1 cellular context compared by ENCODE assay signal in the genomic region with DNA sequence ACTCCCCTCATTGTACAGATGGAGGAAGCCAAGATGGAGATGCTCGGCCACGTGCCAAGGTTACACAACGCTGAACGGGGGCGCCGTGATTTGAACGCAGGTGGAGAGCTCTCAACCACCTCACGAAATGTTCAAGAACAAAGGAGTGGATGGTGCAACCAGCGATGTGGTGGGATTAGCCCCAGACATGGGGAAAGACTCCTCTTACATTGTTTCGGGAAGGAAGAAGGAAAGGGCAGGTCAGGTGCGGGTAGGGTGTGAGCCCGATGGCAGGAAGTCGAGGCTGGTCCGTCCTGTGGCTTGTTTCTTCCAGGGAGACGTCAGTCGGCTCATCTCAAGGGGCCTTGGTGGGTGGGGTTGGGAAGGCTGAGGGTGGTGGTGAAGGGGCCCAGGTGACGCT.
TF ChIP-seq lines count a peak whose summit lies in the region.

No MANE protein-coding gene starts in this region.

TF ChIP-seq in H1, 55 proteins besides CTCF, POLR2A, EP300 and RAD21:
- no peak for TF ChIP-seq JUND (IDR thresholded peaks at IDR 0.05; ENCODE audit: low read length)
- no peak for TF ChIP-seq SAP30 (IDR thresholded peaks at IDR 0.05; ENCODE audit: insufficient read depth, insufficient replicate concordance, low read length)
- TF ChIP-seq, protein P1, sequence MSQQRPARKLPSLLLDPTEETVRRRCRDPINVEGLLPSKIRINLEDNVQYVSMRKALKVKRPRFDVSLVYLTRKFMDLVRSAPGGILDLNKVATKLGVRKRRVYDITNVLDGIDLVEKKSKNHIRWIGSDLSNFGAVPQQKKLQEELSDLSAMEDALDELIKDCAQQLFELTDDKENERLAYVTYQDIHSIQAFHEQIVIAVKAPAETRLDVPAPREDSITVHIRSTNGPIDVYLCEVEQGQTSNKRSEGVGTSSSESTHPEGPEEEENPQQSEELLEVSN (IDR thresholded peaks at IDR 0.05), result no peak
- no peak for TF ChIP-seq TAF1 (IDR thresholded peaks at IDR 0.05; ENCODE audit: low read depth, low read length)
- no peak for TF ChIP-seq ZNF274 (IDR thresholded peaks at IDR 0.05; ENCODE audit: borderline replicate concordance, extremely low read depth, low read length)
- no peak for TF ChIP-seq SRF (IDR thresholded peaks at IDR 0.05; ENCODE audit: low read depth, low read length)
- no peak for TF ChIP-seq KDM1A (IDR thresholded peaks at IDR 0.05; ENCODE audit: borderline replicate concordance, low read length)
- no peak for TF ChIP-seq TAF7 (optimal IDR thresholded peaks at IDR 0.05; ENCODE audit: borderline replicate concordance, low read depth, low read length)
- no peak for TF ChIP-seq RFX5 (IDR thresholded peaks at IDR 0.05; ENCODE audit: borderline replicate concordance, low read depth, low read length)
